In the genomic region with DNA sequence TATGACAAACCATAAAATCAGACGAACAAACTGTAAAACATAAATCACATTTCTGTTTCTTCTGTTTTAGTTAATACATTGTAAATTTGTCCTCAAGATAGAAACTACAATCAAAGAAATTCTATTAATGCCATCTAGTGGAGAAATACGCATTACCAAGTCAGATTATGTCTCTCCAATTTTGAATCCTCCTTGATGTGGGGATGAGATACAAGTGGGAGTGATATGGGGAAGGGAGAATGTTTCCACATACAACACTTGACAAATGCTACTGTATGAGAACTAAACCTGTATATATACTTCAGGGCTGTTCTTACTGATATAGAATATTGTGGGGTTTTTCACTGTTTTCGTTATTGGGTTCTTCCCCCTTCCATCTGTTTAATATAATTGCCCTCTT, we compare ENCODE assay signal across 1 cellular context.
TF ChIP-seq lines count a peak whose summit lies in the region.

No MANE protein-coding gene starts in this region.

TF ChIP-seq in Ishikawa, 13 proteins besides CTCF, POLR2A, EP300 and RAD21 (continued from another document):
- TF ChIP-seq, protein P1, sequence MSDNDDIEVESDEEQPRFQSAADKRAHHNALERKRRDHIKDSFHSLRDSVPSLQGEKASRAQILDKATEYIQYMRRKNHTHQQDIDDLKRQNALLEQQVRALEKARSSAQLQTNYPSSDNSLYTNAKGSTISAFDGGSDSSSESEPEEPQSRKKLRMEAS (IDR thresholded peaks at IDR 0.05): no peak
- no peak for TF ChIP-seq FOXM1 (IDR thresholded peaks at IDR 0.05; ENCODE audit: borderline replicate concordance, low read depth)
- TF ChIP-seq TEAD4 (IDR thresholded peaks at IDR 0.05): no peak
- TF ChIP-seq NFIC (IDR thresholded peaks at IDR 0.05): no peak
- no peak for TF ChIP-seq TAF1 (IDR thresholded peaks at IDR 0.05; ENCODE audit: low read depth)
- no peak for TF ChIP-seq YY1 (IDR thresholded peaks at IDR 0.05; ENCODE audit: low read depth)
- TF ChIP-seq, protein P2, sequence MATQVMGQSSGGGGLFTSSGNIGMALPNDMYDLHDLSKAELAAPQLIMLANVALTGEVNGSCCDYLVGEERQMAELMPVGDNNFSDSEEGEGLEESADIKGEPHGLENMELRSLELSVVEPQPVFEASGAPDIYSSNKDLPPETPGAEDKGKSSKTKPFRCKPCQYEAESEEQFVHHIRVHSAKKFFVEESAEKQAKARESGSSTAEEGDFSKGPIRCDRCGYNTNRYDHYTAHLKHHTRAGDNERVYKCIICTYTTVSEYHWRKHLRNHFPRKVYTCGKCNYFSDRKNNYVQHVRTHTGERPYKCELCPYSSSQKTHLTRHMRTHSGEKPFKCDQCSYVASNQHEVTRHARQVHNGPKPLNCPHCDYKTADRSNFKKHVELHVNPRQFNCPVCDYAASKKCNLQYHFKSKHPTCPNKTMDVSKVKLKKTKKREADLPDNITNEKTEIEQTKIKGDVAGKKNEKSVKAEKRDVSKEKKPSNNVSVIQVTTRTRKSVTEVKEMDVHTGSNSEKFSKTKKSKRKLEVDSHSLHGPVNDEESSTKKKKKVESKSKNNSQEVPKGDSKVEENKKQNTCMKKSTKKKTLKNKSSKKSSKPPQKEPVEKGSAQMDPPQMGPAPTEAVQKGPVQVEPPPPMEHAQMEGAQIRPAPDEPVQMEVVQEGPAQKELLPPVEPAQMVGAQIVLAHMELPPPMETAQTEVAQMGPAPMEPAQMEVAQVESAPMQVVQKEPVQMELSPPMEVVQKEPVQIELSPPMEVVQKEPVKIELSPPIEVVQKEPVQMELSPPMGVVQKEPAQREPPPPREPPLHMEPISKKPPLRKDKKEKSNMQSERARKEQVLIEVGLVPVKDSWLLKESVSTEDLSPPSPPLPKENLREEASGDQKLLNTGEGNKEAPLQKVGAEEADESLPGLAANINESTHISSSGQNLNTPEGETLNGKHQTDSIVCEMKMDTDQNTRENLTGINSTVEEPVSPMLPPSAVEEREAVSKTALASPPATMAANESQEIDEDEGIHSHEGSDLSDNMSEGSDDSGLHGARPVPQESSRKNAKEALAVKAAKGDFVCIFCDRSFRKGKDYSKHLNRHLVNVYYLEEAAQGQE (IDR thresholded peaks at IDR 0.05; ENCODE audit: low read depth): no peak
- TF ChIP-seq, protein P3, sequence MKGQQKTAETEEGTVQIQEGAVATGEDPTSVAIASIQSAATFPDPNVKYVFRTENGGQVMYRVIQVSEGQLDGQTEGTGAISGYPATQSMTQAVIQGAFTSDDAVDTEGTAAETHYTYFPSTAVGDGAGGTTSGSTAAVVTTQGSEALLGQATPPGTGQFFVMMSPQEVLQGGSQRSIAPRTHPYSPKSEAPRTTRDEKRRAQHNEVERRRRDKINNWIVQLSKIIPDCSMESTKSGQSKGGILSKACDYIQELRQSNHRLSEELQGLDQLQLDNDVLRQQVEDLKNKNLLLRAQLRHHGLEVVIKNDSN (IDR thresholded peaks at IDR 0.05): no peak
- TF ChIP-seq TCF12 (IDR thresholded peaks at IDR 0.05; ENCODE audit: low read depth): no peak
